ENCODE assay signal across 9 cellular contexts in the genomic region with DNA sequence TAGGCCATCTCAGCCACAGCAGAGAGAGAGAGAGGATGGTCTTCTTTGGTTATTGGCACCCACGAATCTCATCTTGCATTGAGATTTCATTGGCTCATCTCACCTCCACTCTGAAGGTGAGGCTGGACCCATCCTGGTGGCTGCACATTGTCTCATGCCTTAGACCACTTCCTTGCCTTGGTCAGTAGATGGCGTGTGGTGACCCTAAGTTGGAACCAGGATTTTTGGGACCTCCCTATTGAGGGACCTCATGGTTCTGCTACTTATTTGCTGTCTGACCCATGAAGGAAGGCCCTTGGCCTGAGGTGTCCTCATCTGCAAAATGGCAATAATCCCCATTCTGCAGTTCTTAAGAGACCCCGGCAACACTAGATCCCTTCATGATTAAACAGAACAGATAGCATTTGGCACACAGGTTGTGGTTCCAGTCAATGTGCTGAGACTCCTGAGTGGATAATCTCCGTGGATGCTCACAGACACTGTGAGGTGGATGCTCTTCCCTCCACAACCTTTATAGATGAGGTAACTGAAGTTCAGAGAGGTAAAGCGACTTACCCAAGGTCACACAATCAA. TPM values are rescaled to one million over a fixed set of nuclear protein-coding genes. Genes with fewer than 3 reads are reported as not detected.
A peak's percentile ranks its signal among the peaks of the same experiment; 100 is the strongest.
DNase-seq lines count a peak whose midpoint lies in the region; ATAC-seq, FAIRE-seq and TF ChIP-seq lines count a peak whose summit lies in the region.
"Had no signal": no experiment of that assay in that cellular context is flagged by ENCODE, and none has a peak within 500 bp of the region (broad histone marks: within the 10 kb centered on the region; RNA-seq: fewer than 3 reads in every experiment).

No MANE protein-coding gene starts in this region.

- BruUV-seq in A673 (replicated peaks; lab: Mats Ljungman, UMichigan): no TSS peak

- H3K9ac ChIP-seq in H1 (replicated peaks in 1 of 4; ENCODE audit: extremely low read depth in 1 of 4, low read depth in 3 of 4, low read length in 3 of 4) (no peak overlapping the region), parathyroid adenoma (no peak overlapping the region)

- H2BK120ac ChIP-seq in H1 (replicated peaks; ENCODE audit: low read depth, low read length): no peak overlapping the region

- no peak overlapping the region for H2AFZ ChIP-seq in H1 (ENCODE audit: low read length)
- H2AFZ ChIP-seq in parathyroid adenoma: no peak overlapping the region

- TF ChIP-seq CTCF in A673 (conservative IDR thresholded peaks at IDR 0.05; ENCODE audit: low read depth, low read length) (peak; percentile 67), H1 (IDR thresholded peaks at IDR 0.05; ENCODE audit: control extremely low read depth in 1 of 3, insufficient read depth in 1 of 3, low read depth in 1 of 3, low read length in 3 of 3) (peak; percentile 82 to 94 (median 84)), parathyroid adenoma (IDR thresholded peaks at IDR 0.05) (peak; percentile 32)

- in situ Hi-C loops in G401 (cut with HindIII; ENCODE audit: low sequenced_read_pairs): no loop called here

- TF ChIP-seq EP300 in H1 (IDR thresholded peaks at IDR 0.05; ENCODE audit: borderline replicate concordance in 1 of 2, low read depth in 2 of 2, low read length in 2 of 2): no peak

- no peak overlapping the region for H2BK12ac ChIP-seq in H1 (ENCODE audit: low read depth, low read length)

- H3K4me2 ChIP-seq in H1 (ENCODE audit: insufficient read depth in 1 of 2, low read depth in 2 of 2, low read length in 2 of 2): no peak overlapping the region
- H3K4me2 ChIP-seq in parathyroid adenoma (ENCODE audit: low read length): no peak overlapping the region

- DNase-seq in A673 (ENCODE audit: low spot score) (peak; percentile 47), G401 (ENCODE audit: low spot score) (peak; percentile 29), NCI-H226 (peak; percentile 36), H1 (ENCODE audit: low read depth in 1 of 2, low spot score in 2 of 2) (no peak), LoVo (ENCODE audit: low spot score) (no peak)
- no peak for DNase-seq in activated CD8-positive, alpha-beta memory T cell treated with anti-CD3 and anti-CD28 coated beads, Interleukin-2, amount 50 U/mL, for 4 hours

- H3K79me2 ChIP-seq in H1 (ENCODE audit: control insufficient read depth in 1 of 2, insufficient read depth in 2 of 2, low read length in 2 of 2) (no peaks in the 10 kb centered on the region), parathyroid adenoma (no peaks in the 10 kb centered on the region)

- H3K27me3 ChIP-seq in A673 (replicated peaks; ENCODE audit: insufficient read depth, low read depth, low read length, poor library complexity) (no peaks in the 10 kb centered on the region), H1 (replicated peaks in 1 of 4; ENCODE audit: control insufficient read depth in 3 of 4, extremely low read depth in 1 of 4, insufficient read depth in 3 of 4, low read length in 3 of 4) (peaks cover 0 to 2% (median 0%) of the 10 kb centered on the region in 4 experiments; a peak in 1 of 7 replicates), parathyroid adenoma (ENCODE audit: control insufficient read depth, insufficient read depth, low read length) (no peaks in the 10 kb centered on the region)

- no peak overlapping the region for H2BK20ac ChIP-seq in H1 (ENCODE audit: low read length)

- CTCF ChIA-PET in A673 (lab: Charles Lee): no interaction called here
- CTCF ChIA-PET in H1 (lab: Charles Lee; ENCODE audit: partially characterized antibody): interaction anchor here (0.7 to 11.6 kb wide), 20 partner anchors 11 to 286 kb away, joined by 3 to 151 read pairs (median 4); no protein-coding TSS in a partner anchor

- H2BK15ac ChIP-seq in H1 (ENCODE audit: low read length): no peak overlapping the region

- WGBS in H1 (ENCODE audit: extremely low coverage in 1 of 2, insufficient coverage in 1 of 2, insufficient read length in 1 of 2, insufficient replicate concordance in 2 of 2, low coverage in 1 of 2, low lambda C conversion rate in 2 of 2, missing lambda C conversion rate in 1 of 2), 2 experiments: 66% methylated on average over 5 of the region's 5 CpGs; no CpG with 5 or more reads in 1 of the 2 experiments

- H4K8ac ChIP-seq in H1 (ENCODE audit: extremely low read depth, insufficient read depth, low read length): no peak overlapping the region

- H3K56ac ChIP-seq in H1 (replicated peaks; ENCODE audit: insufficient read length, low read depth, low read length): no peak overlapping the region

- H3K23me2 ChIP-seq in H1 (ENCODE audit: low read depth, low read length): no peaks in the 10 kb centered on the region

- no peak overlapping the region for H2BK5ac ChIP-seq in H1 (ENCODE audit: low read depth, low read length)

- no peak for TF ChIP-seq POLR2A in H1 (IDR thresholded peaks at IDR 0.05; ENCODE audit: control extremely low read depth in 1 of 2, low read depth in 2 of 2, low read length in 2 of 2)

- no peak overlapping the region for H3K23ac ChIP-seq in H1 (ENCODE audit: insufficient read length)

- no peak overlapping the region for H3K4ac ChIP-seq in H1 (replicated peaks; ENCODE audit: insufficient read length, low read depth, low read length)

- peak; percentile 87 to 93 for TF ChIP-seq RAD21 in H1 (IDR thresholded peaks at IDR 0.05 in 1 of 2, conservative IDR thresholded peaks at IDR 0.05 in 1 of 2; ENCODE audit: low read depth in 2 of 2, low read length in 2 of 2)

- no peak overlapping the region for H3K18ac ChIP-seq in H1 (ENCODE audit: extremely low read depth, low read length)

- no peaks in the 10 kb centered on the region for H3K36me3 ChIP-seq in A673 (ENCODE audit: insufficient read depth, low read length, poor library complexity, severe bottlenecking)
- no peaks in the 10 kb centered on the region for H3K36me3 ChIP-seq in H1 (ENCODE audit: control insufficient read depth in 2 of 4, insufficient read depth in 4 of 4, low read length in 3 of 4)
- no peaks in the 10 kb centered on the region for H3K36me3 ChIP-seq in parathyroid adenoma (ENCODE audit: control insufficient read depth, insufficient read depth, low read length)

- peak; percentile 86 for FAIRE-seq in H1 (lab: Jason Lieb, UNC)
- FAIRE-seq: endometrium had no signal

- H2AK5ac ChIP-seq in H1 (ENCODE audit: low read depth, low read length): no peak overlapping the region

- H3K4me1 ChIP-seq in A673 (ENCODE audit: insufficient read depth, low read length, poor library complexity, severe bottlenecking) (no peaks in the 10 kb centered on the region), H1 (replicated peaks in 1 of 4; ENCODE audit: control insufficient read depth in 3 of 4, insufficient read depth in 4 of 4, low read length in 3 of 4) (no peaks in the 10 kb centered on the region), parathyroid adenoma (no peaks in the 10 kb centered on the region)

- peaks cover 2 to 3% of the 10 kb centered on the region in 2 experiments for H4K20me1 ChIP-seq in H1 (replicated peaks in 1 of 2; ENCODE audit: control insufficient read depth in 1 of 2, insufficient read depth in 2 of 2, low read length in 2 of 2)

- intact Hi-C loops in A673 (cut with micrococcal nuclease; ENCODE audit: unreplicated experiment): loop anchor here (1.0 to 10.0 kb wide), 2 partner anchors 225 to 670 kb away; no protein-coding TSS in a partner anchor

- H3K27ac ChIP-seq in A673 (ENCODE audit: low read depth, low read length, poor library complexity, severe bottlenecking) (no peak overlapping the region), H1 (ENCODE audit: low read depth, low read length) (no peak overlapping the region), parathyroid adenoma (no peak overlapping the region)

- ATAC-seq in GM21786 (IDR thresholded peaks at IDR 0.05; ENCODE audit: unreplicated experiment): no peak

- no peak overlapping the region for H3K4me3 ChIP-seq in A673 (ENCODE audit: low read depth, low read length, poor library complexity, severe bottlenecking)
- H3K4me3 ChIP-seq in H1 (ENCODE audit: extremely low read depth in 1 of 4, insufficient read depth in 2 of 4, low read depth in 3 of 4, low read length in 4 of 4): no peak overlapping the region
- H3K4me3 ChIP-seq in parathyroid adenoma (ENCODE audit: low read depth, low read length): no peak overlapping the region

- no peak overlapping the region for H4K5ac ChIP-seq in H1 (ENCODE audit: insufficient read length, low read depth, low read length)

- H3K79me1 ChIP-seq in H1 (ENCODE audit: low read depth, low read length): no peaks in the 10 kb centered on the region

- POLR2A ChIA-PET in A673 (lab: Charles Lee; ENCODE audit: low non-redundant PET) (no interaction called here), H1 (lab: Charles Lee; ENCODE audit: partially characterized antibody) (no interaction called here)

- H3K9me3 ChIP-seq in A673 (ENCODE audit: low read depth, low read length, poor library complexity, severe bottlenecking) (no peaks in the 10 kb centered on the region), H1 (ENCODE audit: insufficient read depth in 2 of 2, low read depth in 1 of 2, low read length in 1 of 2) (no peaks in the 10 kb centered on the region), parathyroid adenoma (ENCODE audit: control insufficient read depth, low read length) (no peaks in the 10 kb centered on the region)

- H3K14ac ChIP-seq in H1 (ENCODE audit: insufficient read length): no peak overlapping the region

- H4K91ac ChIP-seq in H1 (replicated peaks; ENCODE audit: insufficient read length, low read length): no peak overlapping the region

TF ChIP-seq in H1, 55 proteins besides CTCF, POLR2A, EP300 and RAD21 (continues in another document):
- TF ChIP-seq TAF7 (optimal IDR thresholded peaks at IDR 0.05; ENCODE audit: borderline replicate concordance, low read depth, low read length) (no peak), KDM5A (IDR thresholded peaks at IDR 0.05; ENCODE audit: low read length) (no peak)

RNA-seq across cellular contexts. Expression of a gene that starts 21.5 kb away (rescaled TPM):
- 32.3 and 33.6 TPM in 2 replicates for total RNA-seq in A673 (2021)
- 41.4 and 42.2 TPM in 2 replicates for total RNA-seq in G401 (2014; rRNA removed; shearing (Covaris generic))
- total RNA-seq in H1 (2021; fragmentation: NEBNext Ultra II Directional; extraction: Animal tissue kit (Norgen Biotek cat#: 25700)): 25.4 and 25.5 TPM in 2 replicates
- 34.7 and 36.1 TPM in 2 replicates for polyA plus RNA-seq in H1 (2011; rRNA removed)
- 31.9 TPM for polyA plus RNA-seq in H1 (2011; cell fraction: cytosol; rRNA removed)
- polyA plus RNA-seq in H1 (2011; cell fraction: nucleus; rRNA removed): 41.5 TPM
- polyA plus RNA-seq in H1 (2012, experiment 1 of 2): 22.4 to 25.6 TPM (median 25.0 TPM) in 4 replicates
- polyA plus RNA-seq in H1 (2012, experiment 2 of 2): 32.7 TPM
- 20.3 TPM for polyA plus RNA-seq in H1 (2013, experiment 1 of 2)
- polyA plus RNA-seq in H1 (2013, experiment 2 of 2): 20.1 TPM
- polyA minus RNA-seq in H1 (2011; rRNA and poly(A)+ RNA removed): 45.8 and 49.4 TPM in 2 replicates
- polyA minus RNA-seq in H1 (2011; cell fraction: cytosol; rRNA and poly(A)+ RNA removed): 16.4 TPM
- 20.7 TPM for polyA minus RNA-seq in H1 (2011; cell fraction: nucleus; rRNA and poly(A)+ RNA removed)

Comparison
In these comparisons a context has a peak if more than half of its experiments do, and no peak if none do; other contexts are left out.
1. DNase-seq: peak in A673 (single experiment), G401 (single experiment) and NCI-H226 (single experiment); none in H1 (0 of 2), activated CD8-positive, alpha-beta memory T cell treated with anti-CD3 and anti-CD28 coated beads, Interleukin-2, amount 50 U/mL, for 4 hours (single experiment) and LoVo (single experiment).
2. CTCF ChIP-seq: peak in every context shown above with its lines; median percentile 84 in H1; 67 in A673; 32 in parathyroid adenoma.